25 cellular contexts compared by ENCODE assay signal in genomic region chr2:3801506-3801905, GRCh38.
"Had no signal": no experiment of that assay in that cellular context is flagged by ENCODE, and none has a peak within 500 bp of the region (broad histone marks: within the 10 kb centered on the region; RNA-seq: fewer than 3 reads in every experiment).

No MANE protein-coding gene starts in this region.

- H3K27me3 Mint-ChIP-seq: dendritic cell treated with granulocyte-macrophage colony-stimulating factor and Interleukin-4, amounts not matched to agents 40 ng/mL and 50 ng/mL, for 4 days had no signal

- ATAC-seq: effector memory CD8-positive, alpha-beta T cell; esophagus mucosa; gastrocnemius medialis; left cardiac atrium; left ventricle myocardium superior; lower lobe of right lung; mucosa of descending colon had no signal

- H3K9me3 Mint-ChIP-seq: dendritic cell treated with granulocyte-macrophage colony-stimulating factor and Interleukin-4, amounts not matched to agents 40 ng/mL and 50 ng/mL, for 4 days had no signal

- H3K4me1 Mint-ChIP-seq: endodermal cell, mesothelial cell of epicardium, naive B cell had no signal

- H3K36me3 ChIP-seq: colonic mucosa, esophagus squamous epithelium, gastrocnemius medialis, heart right ventricle, left lung, lower lobe of right lung had no signal

- H3K4me3 Mint-ChIP-seq: dendritic cell treated with granulocyte-macrophage colony-stimulating factor and Interleukin-4, amounts not matched to agents 40 ng/mL and 50 ng/mL, for 4 days; effector memory CD8-positive, alpha-beta T cell; endodermal cell; mesothelial cell of epicardium; naive B cell had no signal

- H3K4me3 ChIP-seq: colonic mucosa, esophagus squamous epithelium, gastrocnemius medialis, heart right ventricle, left lung, lower lobe of right lung, mucosa of descending colon had no signal

- DNase-seq: colonic mucosa; cortex of kidney; effector CD8-positive, alpha-beta T cell; effector memory CD8-positive, alpha-beta T cell; endodermal cell; erythroblast; esophagus squamous epithelium; foreskin fibroblast; foreskin melanocyte; gastrocnemius medialis; glutamatergic neuron; head of caudate nucleus; heart right ventricle; hippocampal formation; left cardiac atrium; left lung; left ventricle myocardium superior; lower lobe of right lung; mesenchymal stem cell; mucosa of descending colon; naive B cell had no signal

- H3K27ac ChIP-seq: colonic mucosa, epithelial cell of prostate, esophagus squamous epithelium, gastrocnemius medialis, heart right ventricle, left lung, lower lobe of right lung had no signal

- H3K4me1 ChIP-seq: colonic mucosa, esophagus squamous epithelium, gastrocnemius medialis, heart right ventricle, left lung, lower lobe of right lung had no signal

- H3K9me3 ChIP-seq: colonic mucosa, esophagus squamous epithelium, gastrocnemius medialis, heart right ventricle, left lung, lower lobe of right lung, mucosa of descending colon had no signal

- H3K36me3 Mint-ChIP-seq: mesothelial cell of epicardium had no signal

- H3K27ac Mint-ChIP-seq: dendritic cell treated with granulocyte-macrophage colony-stimulating factor and Interleukin-4, amounts not matched to agents 40 ng/mL and 50 ng/mL, for 4 days; effector memory CD8-positive, alpha-beta T cell; endodermal cell; mesothelial cell of epicardium; naive B cell had no signal

- H3K27me3 ChIP-seq: colonic mucosa, esophagus squamous epithelium, gastrocnemius medialis had no signal
